Comparison of ENCODE assay signal across 7 cellular contexts in the genomic region with DNA sequence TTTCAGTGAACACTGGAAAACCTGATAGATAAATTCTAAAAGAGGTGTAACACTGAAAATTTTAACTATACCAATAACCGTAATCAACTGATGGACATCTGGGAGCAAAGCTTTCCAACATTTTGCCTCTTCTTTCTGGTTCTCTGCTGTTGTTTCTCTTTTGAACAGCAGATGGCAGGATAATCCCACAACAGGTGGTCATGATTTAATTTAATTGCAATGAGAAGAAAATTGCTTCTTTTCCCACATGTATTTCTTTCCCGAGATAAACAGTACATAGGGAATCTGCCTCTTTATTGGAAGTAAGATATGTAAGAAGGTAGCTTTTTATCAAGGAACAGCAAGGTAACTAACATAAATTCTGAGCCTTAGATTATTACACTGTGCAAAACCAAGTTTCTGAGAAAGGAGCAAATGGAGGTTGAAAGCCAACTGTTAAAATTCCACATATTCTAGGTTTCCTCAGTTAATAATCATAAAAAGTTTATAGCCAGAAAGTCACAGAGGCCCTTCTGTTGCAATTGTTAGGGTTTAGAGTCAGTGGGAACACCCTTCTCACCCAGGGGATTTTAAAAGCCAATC.
DNase-seq lines count a peak whose midpoint lies in the region; ATAC-seq lines count a peak whose summit lies in the region.

No MANE protein-coding gene starts in this region.

- no peak for ATAC-seq in stimulated activated naive CD8-positive, alpha-beta T cell treated with anti-CD3 and anti-CD28 coated beads, Interleukin-15, Interleukin-2, amounts not matched to agents 100 U/mL and 50 U/mL, for 24 hours
- no peak for ATAC-seq in GM19452 (IDR thresholded peaks at IDR 0.05; ENCODE audit: unreplicated experiment)

- DNase-seq in DMS53 (lab: John Stamatoyannopoulos, UW) (peak; percentile 78), HS-5 (ENCODE audit: low read depth) (peak; percentile 50), NCI-H774 (lab: John Stamatoyannopoulos, UW) (peak; percentile 24), astrocyte of the hippocampus (ENCODE audit: low read depth, low spot score) (peak; percentile 80), iPS-NIHi7 (ENCODE audit: extremely low spot score) (peak; percentile 66)
- DNase-seq in stimulated activated naive CD8-positive, alpha-beta T cell treated with anti-CD3 and anti-CD28 coated beads, Interleukin-15, Interleukin-2, amounts not matched to agents 100 U/mL and 50 U/mL, for 24 hours, result peak; percentile 41

Comparison
In these comparisons a context has a peak if more than half of its experiments do, and no peak if none do; other contexts are left out.
1. DNase-seq: peak in every context shown above with its lines; median percentile 80 in astrocyte of the hippocampus; 78 in DMS53; 66 in iPS-NIHi7; 50 in HS-5; 41 in stimulated activated naive CD8-positive, alpha-beta T cell treated with anti-CD3 and anti-CD28 coated beads, Interleukin-15, Interleukin-2, amounts not matched to agents 100 U/mL and 50 U/mL, for 24 hours; 24 in NCI-H774.